In the genomic region with DNA sequence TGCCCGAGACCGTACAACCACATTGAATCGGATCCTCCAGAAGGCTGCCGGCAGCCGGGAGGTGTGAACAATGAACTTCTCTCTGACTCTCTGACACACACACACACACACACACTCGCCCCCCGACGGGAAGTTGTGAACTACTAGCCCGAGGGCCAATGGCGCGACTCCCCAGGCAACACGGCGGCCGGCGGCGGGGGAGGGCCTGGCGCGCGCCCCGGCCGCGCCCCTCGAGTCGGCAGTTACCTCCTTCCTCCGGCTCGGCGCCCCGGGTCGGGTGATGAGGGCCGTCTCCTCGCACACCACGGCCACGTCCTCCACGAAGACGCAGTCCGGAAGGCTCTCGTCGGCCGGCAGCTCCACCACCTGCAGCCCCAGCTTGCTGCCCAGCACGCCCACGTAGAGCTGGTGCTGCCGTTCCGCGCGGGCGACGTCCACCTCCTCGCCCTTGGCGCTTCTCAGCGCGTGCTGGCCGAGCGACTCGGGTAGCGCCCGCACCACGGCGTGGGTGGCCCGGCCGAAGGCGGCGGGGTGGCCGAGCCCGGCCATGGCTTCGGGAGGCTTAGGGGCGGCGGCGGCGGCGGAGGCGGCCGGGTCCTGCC, we compare ENCODE assay signal across 8 cellular contexts. TPM values are rescaled to one million over a fixed set of nuclear protein-coding genes. Genes with fewer than 3 reads are reported as not detected.
DNase-seq lines count a peak whose midpoint lies in the region; ATAC-seq and TF ChIP-seq lines count a peak whose summit lies in the region.

No MANE protein-coding gene starts in this region.

- no peak for TF ChIP-seq POLR2A in ovary (IDR thresholded peaks at IDR 0.05)

- no peak for TF ChIP-seq EP300 in ovary (IDR thresholded peaks at IDR 0.05)

- peaks cover 43% of the 10 kb centered on the region for H3K4me1 ChIP-seq in adipocyte (ENCODE audit: control insufficient read depth, insufficient read depth, low read length)
- peaks cover 3% of the 10 kb centered on the region for H3K4me1 ChIP-seq in ovary (ENCODE audit: insufficient read depth)

- intact Hi-C loops in cardiac septum (cut with DNase I) (loop anchor here (1.0 to 5.0 kb wide), 2 partner anchors 116 to 157 kb away; partner anchors contain the start of gene CCN1), ovary (cut with DNase I) (loop anchor here in 1 of 4 donors (10.0 kb wide), 1 partner anchor 150 kb away; no protein-coding TSS in a partner anchor)

- TF ChIP-seq CTCF in ovary (IDR thresholded peaks at IDR 0.05), result no peak

- WGBS in ovary, 3 donors, result 0 to 1% (median 0%) methylated on average over 27 to 72 of the region's 72 CpGs

- DNase-seq in AG08396 (ENCODE audit: low spot score), result peak; percentile 85
- DNase-seq in NCI-H526 treated with DMSO at 0.1 percent for 48 hours (lab: John Stamatoyannopoulos, UW), result peak; percentile 45
- peak; percentile 80 for DNase-seq in adipocyte (ENCODE audit: low read depth)
- DNase-seq in cardiac septum (ENCODE audit: low spot score), result peak; percentile 84
- peak; percentile 26 to 69 (median 57) for DNase-seq in ovary
- DNase-seq in NK-92 treated with Interleukin-12 subunit alpha and Interleukin-12 subunit beta, amount 100 ng/mL, for 24 hours (lab: John Stamatoyannopoulos, UW), result no peak

- H3K27me3 ChIP-seq in adipocyte (replicated peaks; ENCODE audit: control insufficient read depth, insufficient read depth, low read length) (no peaks in the 10 kb centered on the region), ovary (no peaks in the 10 kb centered on the region)

- H3K9me3 ChIP-seq in adipocyte (ENCODE audit: control insufficient read depth, low read length) (no peaks in the 10 kb centered on the region), ovary (no peaks in the 10 kb centered on the region)

- peak overlapping the region; percentile 93 for H3K9ac ChIP-seq in adipocyte (ENCODE audit: low read length)

- peaks cover 4% of the 10 kb centered on the region for H3K36me3 ChIP-seq in adipocyte (ENCODE audit: control insufficient read depth, insufficient read depth, low read length, severe bottlenecking)
- H3K36me3 ChIP-seq in ovary, result no peaks in the 10 kb centered on the region

- peak overlapping the region; percentile 30 to 32 for H3K27ac ChIP-seq in ovary

- peak; percentile 57 for ATAC-seq in GM18519 (IDR thresholded peaks at IDR 0.05; ENCODE audit: low FRiP score, unreplicated experiment)
- peak; percentile 41 for ATAC-seq in HG03108 (IDR thresholded peaks at IDR 0.05; ENCODE audit: unreplicated experiment)

- peak overlapping the region; percentile 92 for H3K4me3 ChIP-seq in adipocyte (ENCODE audit: low read length)
- H3K4me3 ChIP-seq in ovary, result peak overlapping the region; percentile 75

RNA-seq across cellular contexts. Expression of gene DDAH1, which starts 0.4 kb away (rescaled TPM):
- total RNA-seq in cardiac septum, result 58.1 TPM
- total RNA-seq in ovary, result 10 to 100 TPM in 4 of 7 donors, 1 to 10 TPM in 3; 3.3 to 32.3 (median 11.7) TPM
- 10 to 100 TPM in 1 of 2 donors, 1 to 10 TPM in 1; 4.5 to 27.6 TPM for polyA plus RNA-seq in ovary
